30 cellular contexts compared by ENCODE assay signal in the genomic region with DNA sequence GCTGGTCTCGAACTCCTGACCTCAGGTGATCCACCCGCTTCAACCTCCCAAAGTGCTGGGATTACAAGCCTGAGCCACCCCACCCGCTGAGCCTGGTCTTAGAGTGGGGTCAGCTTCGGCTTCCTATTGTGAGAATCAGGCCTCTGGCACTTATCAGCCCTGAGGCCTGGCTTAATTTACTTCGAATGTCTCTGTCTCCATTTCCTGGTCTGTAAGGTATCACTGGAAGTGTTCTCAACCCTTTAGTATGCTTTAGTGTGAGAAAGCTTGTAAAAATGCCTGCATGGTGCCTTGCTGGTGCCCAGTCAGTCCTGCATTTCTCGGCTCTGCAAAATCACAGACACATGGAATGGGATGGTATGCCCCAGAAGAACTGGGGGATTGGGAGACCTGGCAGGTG.
"Had no signal": no experiment of that assay in that cellular context is flagged by ENCODE, and none has a peak within 500 bp of the region (broad histone marks: within the 10 kb centered on the region; RNA-seq: fewer than 3 reads in every experiment).

No MANE protein-coding gene starts in this region.

- H3K4me1 ChIP-seq: left lung, lower lobe of right lung, prostate gland, uterus had no signal

- DNase-seq: hippocampal formation; kidney; left colon; left lung; lower lobe of right lung; mammary epithelial cell; mesenchymal stem cell; midbrain; mucosa of descending colon; naive thymus-derived CD4-positive, alpha-beta T cell; nucleus accumbens; pancreas; posterior cingulate gyrus; retina; right cardiac atrium; stimulated activated CD4-positive, alpha-beta T cell treated with anti-CD3 and anti-CD28 coated beads, Interleukin-12 subunit alpha, Interleukin-12 subunit beta, amount 100 ng/mL, for 4 hours; stimulated activated CD4-positive, alpha-beta T cell treated with anti-CD3 and anti-CD28 coated beads, Interleukin-15, amount 100 ng/mL, for 24 hours; stimulated activated CD4-positive, alpha-beta T cell treated with anti-CD3 and anti-CD28 coated beads, Interleukin-2, amount 100 ng/mL, for 24 hours; stimulated activated CD4-positive, alpha-beta T cell treated with anti-CD3 and anti-CD28 coated beads, Interleukin-4, amount 100 ng/mL, for 1 hour; stimulated activated naive B cell treated with anti-CD40 and anti-IgM and Interleukin-4, amounts not matched to agents 10 μg/mL and 1 μg/mL and 100 μg/mL, for 72 hours; stimulated activated naive CD8-positive, alpha-beta T cell treated with anti-CD3 and anti-CD28 coated beads, Interleukin-15, Interleukin-2, amounts not matched to agents 100 U/mL and 50 U/mL, for 24 hours; stomach; testis; transverse colon; uterus had no signal

- H3K27ac ChIP-seq: left lung, lower lobe of right lung, pancreas, prostate gland, skin epidermis, stomach, testis, transverse colon, uterus had no signal

- H3K9me3 ChIP-seq: left lung, lower lobe of right lung, mucosa of descending colon, pancreas, prostate gland, stomach, testis, thyroid gland, transverse colon, uterus had no signal

- H3K4me3 ChIP-seq: left lung, lower lobe of right lung, mucosa of descending colon, pancreas, prostate gland, skin epidermis, stomach, testis, thyroid gland, transverse colon, uterus had no signal

- ATAC-seq: left colon; left lung; lower lobe of right lung; mucosa of descending colon; naive thymus-derived CD4-positive, alpha-beta T cell; natural killer cell treated with Interleukin-12 subunit alpha and Interleukin-12 subunit beta and Interleukin-15 and Interleukin-18, amount 100 ng/mL, for 72 hours; pancreas; right cardiac atrium; sciatic nerve; stimulated activated naive B cell treated with anti-CD40 and anti-IgM and Interleukin-4, amounts not matched to agents 10 μg/mL and 1 μg/mL and 100 μg/mL, for 72 hours; stimulated activated naive CD8-positive, alpha-beta T cell treated with anti-CD3 and anti-CD28 coated beads, Interleukin-15, Interleukin-2, amounts not matched to agents 100 U/mL and 50 U/mL, for 24 hours had no signal

- H3K27me3 ChIP-seq: left lung, pancreas, stomach, testis, thyroid gland, transverse colon, uterus had no signal

- H3K36me3 ChIP-seq: left lung, lower lobe of right lung, pancreas, prostate gland, stomach, thyroid gland, transverse colon, uterus had no signal
